In genomic region chr17:49496183-49496865, GRCh38 we compare ENCODE assay signal across 1 cellular context.
TF ChIP-seq lines count a peak whose summit lies in the region.

No MANE protein-coding gene starts in this region.

TF ChIP-seq in HepG2, 621 proteins besides CTCF, POLR2A, EP300 and RAD21 (continued from another document and continues in another):
- TF ChIP-seq KDM5B (CRISPR knock-in tag; IDR thresholded peaks at IDR 0.05; ENCODE audit: borderline replicate concordance) (no peak; the same call in 1 of the 2 replicates), ATAD3A (CRISPR knock-in tag; IDR thresholded peaks at IDR 0.05) (no peak), DZIP1 (CRISPR knock-in tag; IDR thresholded peaks at IDR 0.05) (peak; percentile 73; the same call in 1 of the 2 replicates), PCBP1 (IDR thresholded peaks at IDR 0.05; ENCODE audit: borderline replicate concordance, low read depth, low read length) (0 out of 2 replicates have a peak, but pooled peaks have one; percentile 35), SSRP1 (CRISPR knock-in tag; IDR thresholded peaks at IDR 0.05) (no peak), BCL3 (CRISPR knock-in tag; IDR thresholded peaks at IDR 0.05) (no peak; the same call in 1 of the 2 replicates), ZFP36 (IDR thresholded peaks at IDR 0.05; ENCODE audit: borderline replicate concordance, low read depth, low read length, partially characterized antibody) (no peak), ZFP1 (CRISPR knock-in tag; IDR thresholded peaks at IDR 0.05) (no peak), MXD3 (CRISPR knock-in tag; IDR thresholded peaks at IDR 0.05) (no peak), ZFP90 (CRISPR knock-in tag; IDR thresholded peaks at IDR 0.05; ENCODE audit: borderline replicate concordance) (no peak), ZBTB10 (CRISPR knock-in tag; IDR thresholded peaks at IDR 0.05; ENCODE audit: borderline replicate concordance) (peak; percentile 79; the same call in 1 of the 2 replicates), ZNF264 (CRISPR knock-in tag; IDR thresholded peaks at IDR 0.05) (no peak), CERS6 (CRISPR knock-in tag; IDR thresholded peaks at IDR 0.05) (0 out of 2 replicates have a peak, but pooled peaks have one; percentile 75), ZNF605 (CRISPR knock-in tag; IDR thresholded peaks at IDR 0.05) (0 out of 2 replicates have a peak, but pooled peaks have one; percentile 17), ZBTB3 (CRISPR knock-in tag; IDR thresholded peaks at IDR 0.05; ENCODE audit: borderline replicate concordance, low read depth) (no peak), RNF2 (conservative IDR thresholded peaks at IDR 0.05; ENCODE audit: low read depth) (0 out of 2 replicates have a peak, but pooled peaks have one; percentile 59), ZNF253 (CRISPR knock-in tag; IDR thresholded peaks at IDR 0.05; ENCODE audit: borderline replicate concordance) (no peak), ZBTB38 (CRISPR knock-in tag; IDR thresholded peaks at IDR 0.05) (peak; percentile 55; the same call in 1 of the 2 replicates), HES4 (CRISPR knock-in tag; IDR thresholded peaks at IDR 0.05; ENCODE audit: borderline replicate concordance) (no peak), NFKBIZ (CRISPR knock-in tag; IDR thresholded peaks at IDR 0.05) (no peak), NFIC (IDR thresholded peaks at IDR 0.05; ENCODE audit: low read length) (no peak), RORA (CRISPR knock-in tag; IDR thresholded peaks at IDR 0.05) (no peak), EHMT2 (IDR thresholded peaks at IDR 0.05; ENCODE audit: borderline replicate concordance, low read depth, low read length) (no peak), MXD1 (CRISPR knock-in tag; IDR thresholded peaks at IDR 0.05) (no peak), KLF16 (CRISPR knock-in tag; IDR thresholded peaks at IDR 0.05) (no peak), ZNF781 (CRISPR knock-in tag; IDR thresholded peaks at IDR 0.05; ENCODE audit: borderline replicate concordance, not compliant biosample characterization) (no peak), ZNF720 (CRISPR knock-in tag; IDR thresholded peaks at IDR 0.05) (no peak), CEBPZ (IDR thresholded peaks at IDR 0.05; ENCODE audit: low read length) (no peak), ZNF800 (CRISPR knock-in tag; IDR thresholded peaks at IDR 0.05) (peak; percentile 99), ZNF414 (CRISPR knock-in tag; IDR thresholded peaks at IDR 0.05) (no peak), NR3C1 (CRISPR knock-in tag; IDR thresholded peaks at IDR 0.05) (0 out of 2 replicates have a peak, but pooled peaks have one; percentile 33)
- TF ChIP-seq, protein P1, sequence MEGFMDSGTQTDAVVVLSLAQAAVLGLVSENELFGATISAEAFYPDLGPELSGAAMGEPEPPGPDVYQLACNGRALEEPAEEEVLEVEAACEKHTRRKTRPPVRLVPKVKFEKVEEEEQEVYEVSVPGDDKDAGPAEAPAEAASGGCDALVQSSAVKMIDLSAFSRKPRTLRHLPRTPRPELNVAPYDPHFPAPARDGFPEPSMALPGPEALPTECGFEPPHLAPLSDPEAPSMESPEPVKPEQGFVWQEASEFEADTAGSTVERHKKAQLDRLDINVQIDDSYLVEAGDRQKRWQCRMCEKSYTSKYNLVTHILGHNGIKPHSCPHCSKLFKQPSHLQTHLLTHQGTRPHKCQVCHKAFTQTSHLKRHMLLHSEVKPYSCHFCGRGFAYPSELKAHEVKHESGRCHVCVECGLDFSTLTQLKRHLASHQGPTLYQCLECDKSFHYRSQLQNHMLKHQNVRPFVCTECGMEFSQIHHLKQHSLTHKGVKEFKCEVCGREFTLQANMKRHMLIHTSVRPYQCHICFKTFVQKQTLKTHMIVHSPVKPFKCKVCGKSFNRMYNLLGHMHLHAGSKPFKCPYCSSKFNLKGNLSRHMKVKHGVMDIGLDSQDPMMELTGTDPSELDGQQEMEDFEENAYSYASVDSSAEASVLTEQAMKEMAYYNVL (CRISPR knock-in tag; IDR thresholded peaks at IDR 0.05; ENCODE audit: borderline replicate concordance) = no peak
- TF ChIP-seq, protein P2, sequence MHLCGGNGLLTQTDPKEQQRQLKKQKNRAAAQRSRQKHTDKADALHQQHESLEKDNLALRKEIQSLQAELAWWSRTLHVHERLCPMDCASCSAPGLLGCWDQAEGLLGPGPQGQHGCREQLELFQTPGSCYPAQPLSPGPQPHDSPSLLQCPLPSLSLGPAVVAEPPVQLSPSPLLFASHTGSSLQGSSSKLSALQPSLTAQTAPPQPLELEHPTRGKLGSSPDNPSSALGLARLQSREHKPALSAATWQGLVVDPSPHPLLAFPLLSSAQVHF (CRISPR knock-in tag; IDR thresholded peaks at IDR 0.05) = no peak
- TF ChIP-seq, protein P3, sequence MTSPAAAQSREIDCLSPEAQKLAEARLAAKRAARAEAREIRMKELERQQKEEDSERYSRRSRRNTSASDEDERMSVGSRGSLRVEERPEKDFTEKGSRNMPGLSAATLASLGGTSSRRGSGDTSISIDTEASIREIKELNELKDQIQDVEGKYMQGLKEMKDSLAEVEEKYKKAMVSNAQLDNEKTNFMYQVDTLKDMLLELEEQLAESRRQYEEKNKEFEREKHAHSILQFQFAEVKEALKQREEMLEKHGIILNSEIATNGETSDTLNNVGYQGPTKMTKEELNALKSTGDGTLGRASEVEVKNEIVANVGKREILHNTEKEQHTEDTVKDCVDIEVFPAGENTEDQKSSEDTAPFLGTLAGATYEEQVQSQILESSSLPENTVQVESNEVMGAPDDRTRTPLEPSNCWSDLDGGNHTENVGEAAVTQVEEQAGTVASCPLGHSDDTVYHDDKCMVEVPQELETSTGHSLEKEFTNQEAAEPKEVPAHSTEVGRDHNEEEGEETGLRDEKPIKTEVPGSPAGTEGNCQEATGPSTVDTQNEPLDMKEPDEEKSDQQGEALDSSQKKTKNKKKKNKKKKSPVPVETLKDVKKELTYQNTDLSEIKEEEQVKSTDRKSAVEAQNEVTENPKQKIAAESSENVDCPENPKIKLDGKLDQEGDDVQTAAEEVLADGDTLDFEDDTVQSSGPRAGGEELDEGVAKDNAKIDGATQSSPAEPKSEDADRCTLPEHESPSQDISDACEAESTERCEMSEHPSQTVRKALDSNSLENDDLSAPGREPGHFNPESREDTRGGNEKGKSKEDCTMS (CRISPR knock-in tag; conservative IDR thresholded peaks at IDR 0.05) = no peak
